8 cellular contexts compared by ENCODE assay signal in genomic region chr9:105405514-105406131, GRCh38. TPM values are rescaled to one million over a fixed set of nuclear protein-coding genes. Genes with fewer than 3 reads are reported as not detected.
DNase-seq lines count a peak whose midpoint lies in the region; ATAC-seq and TF ChIP-seq lines count a peak whose summit lies in the region.

No MANE protein-coding gene starts in this region.

- no peaks in the 10 kb centered on the region for H3K9me3 ChIP-seq in SK-N-SH

- CTCF ChIA-PET in SK-N-SH (lab: Yijun Ruan, JAX) = interaction anchor here (0.7 to 2.1 kb wide), 3 partner anchors 9 to 437 kb away, joined by 3 to 14 read pairs (median 3); no protein-coding TSS in a partner anchor

- H3K4me3 ChIP-seq in SK-N-SH (ENCODE audit: low read depth in 2 of 2, low read length in 1 of 2) = no peak overlapping the region

- no peak for TF ChIP-seq CTCF in SK-N-SH (IDR thresholded peaks at IDR 0.05)

- no peak for TF ChIP-seq EP300 in SK-N-SH (IDR thresholded peaks at IDR 0.05; ENCODE audit: borderline replicate concordance in 1 of 2, low read depth in 1 of 2, low read length in 1 of 2)

- H3K27me3 ChIP-seq in SK-N-SH (ENCODE audit: insufficient read depth) = no peaks in the 10 kb centered on the region

- no peak overlapping the region for H3K27ac ChIP-seq in SK-N-SH (ENCODE audit: low read depth in 2 of 2, low read length in 1 of 2)

- ATAC-seq in SK-N-SH treated with all-trans-retinoic acid at 6 μM for 48 hours (no peak), HG03097 (IDR thresholded peaks at IDR 0.05; ENCODE audit: low FRiP score, unreplicated experiment) (peak; percentile 95)

- WGBS in SK-N-SH (ENCODE audit: low lambda C conversion rate) = 79% methylated on average over 6 of the region's 6 CpGs

- H3K9me2 ChIP-seq in SK-N-SH = no peaks in the 10 kb centered on the region

- no peak overlapping the region for H3K4me2 ChIP-seq in SK-N-SH

- H3K36me3 ChIP-seq in SK-N-SH (replicated peaks in 1 of 2; ENCODE audit: control insufficient read depth in 1 of 2, insufficient read depth in 2 of 2, low read length in 1 of 2) = no peaks in the 10 kb centered on the region

- H2AFZ ChIP-seq in SK-N-SH (ENCODE audit: low read depth) = no peak overlapping the region

- H3K9ac ChIP-seq in SK-N-SH = no peak overlapping the region

- POLR2A ChIA-PET in SK-N-SH (lab: Yijun Ruan, JAX) = no interaction called here

- no peaks in the 10 kb centered on the region for H4K20me1 ChIP-seq in SK-N-SH (ENCODE audit: insufficient read depth)

- DNase-seq in SK-N-SH (no peak), RPMI7951 (ENCODE audit: low read depth) (peak; percentile 70), amniotic epithelial cell (ENCODE audit: low read depth) (peak; percentile 51), LoVo (ENCODE audit: low spot score) (no peak), inferior parietal cortex (ENCODE audit: extremely low spot score) (no peak)
- DNase-seq in stimulated activated CD8-positive, alpha-beta memory T cell treated with anti-CD3 and anti-CD28 coated beads, Interleukin-7, amount 100 ng/mL, for 1 hour (ENCODE audit: low read depth in 2 of 2) = peak; percentile 20 to 29

- no peaks in the 10 kb centered on the region for H3K4me1 ChIP-seq in SK-N-SH (ENCODE audit: control insufficient read depth in 1 of 2, insufficient read depth in 2 of 2, low read depth in 1 of 2, low read length in 1 of 2)

- H3F3A ChIP-seq in SK-N-SH (replicated peaks; ENCODE audit: insufficient read depth) = no peaks in the 10 kb centered on the region

- no peaks in the 10 kb centered on the region for H3K79me2 ChIP-seq in SK-N-SH (ENCODE audit: insufficient read depth)

- TF ChIP-seq RAD21 in SK-N-SH (IDR thresholded peaks at IDR 0.05; ENCODE audit: low read length) = no peak

TF ChIP-seq in SK-N-SH, 30 proteins besides CTCF, POLR2A, EP300 and RAD21:
- TF ChIP-seq TCF12 (IDR thresholded peaks at IDR 0.05) (peak; percentile 47; the same call in 1 of the 2 replicates), NRF1 (IDR thresholded peaks at IDR 0.05; ENCODE audit: low read depth, low read length) (no peak)

TF ChIP-seq in SK-N-SH treated with all-trans-retinoic acid at 6 μM for 48 hours, 23 proteins besides CTCF, POLR2A, EP300 and RAD21:
- TF ChIP-seq CSDC2 (CRISPR knock-in tag; IDR thresholded peaks at IDR 0.05) (no peak), ARNTL (CRISPR knock-in tag; IDR thresholded peaks at IDR 0.05; ENCODE audit: borderline replicate concordance, low read depth) (no peak), ZC3H10 (CRISPR knock-in tag; IDR thresholded peaks at IDR 0.05) (no peak), ZFP30 (CRISPR knock-in tag; IDR thresholded peaks at IDR 0.05) (no peak), GLIS3 (CRISPR knock-in tag; IDR thresholded peaks at IDR 0.05) (no peak), ISL1 (CRISPR knock-in tag; IDR thresholded peaks at IDR 0.05) (no peak), TCF4 (CRISPR knock-in tag; IDR thresholded peaks at IDR 0.05; ENCODE audit: borderline replicate concordance) (no peak), OSR1 (CRISPR knock-in tag; IDR thresholded peaks at IDR 0.05) (no peak), ZNF565 (CRISPR knock-in tag; conservative IDR thresholded peaks at IDR 0.05; ENCODE audit: low read depth) (no peak), TSHZ2 (CRISPR knock-in tag; IDR thresholded peaks at IDR 0.05) (no peak), ZNF8 (CRISPR knock-in tag; IDR thresholded peaks at IDR 0.05) (no peak), RARB (CRISPR knock-in tag; IDR thresholded peaks at IDR 0.05) (no peak), ESRRG (CRISPR knock-in tag; IDR thresholded peaks at IDR 0.05) (no peak), POU6F1 (CRISPR knock-in tag; IDR thresholded peaks at IDR 0.05; ENCODE audit: borderline replicate concordance, low read depth) (no peak)
TF ChIP-seq in SK-N-SH treated with all-trans-retinoic acid at 6 μM for 48 hours: peak in this region for 0.

RNA-seq across cellular contexts. Expression of gene FSD1L, which starts 42.2 kb away (rescaled TPM):
- 0.76 and 1.0 TPM in 2 replicates for polyA plus RNA-seq in SK-N-SH (2012; rRNA removed)
- 0.83 and 1.3 TPM in 2 replicates for polyA plus RNA-seq in SK-N-SH (2012; cell fraction: cytosol; rRNA removed)
- polyA plus RNA-seq in SK-N-SH (2012; cell fraction: nucleus; rRNA removed) = 1.6 and 4.3 TPM in 2 replicates
- 6.0 and 7.2 TPM in 2 replicates for total RNA-seq in RPMI7951 (2014; rRNA removed; shearing (Covaris generic))

Comparison
In these comparisons a context has a peak if more than half of its experiments do, and no peak if none do; other contexts are left out.
1. DNase-seq: peak in RPMI7951 (single experiment), amniotic epithelial cell (single experiment) and stimulated activated CD8-positive, alpha-beta memory T cell treated with anti-CD3 and anti-CD28 coated beads, Interleukin-7, amount 100 ng/mL, for 1 hour (2 of 2); none in SK-N-SH (single experiment), LoVo (single experiment) and inferior parietal cortex (single experiment).